In the genomic region with DNA sequence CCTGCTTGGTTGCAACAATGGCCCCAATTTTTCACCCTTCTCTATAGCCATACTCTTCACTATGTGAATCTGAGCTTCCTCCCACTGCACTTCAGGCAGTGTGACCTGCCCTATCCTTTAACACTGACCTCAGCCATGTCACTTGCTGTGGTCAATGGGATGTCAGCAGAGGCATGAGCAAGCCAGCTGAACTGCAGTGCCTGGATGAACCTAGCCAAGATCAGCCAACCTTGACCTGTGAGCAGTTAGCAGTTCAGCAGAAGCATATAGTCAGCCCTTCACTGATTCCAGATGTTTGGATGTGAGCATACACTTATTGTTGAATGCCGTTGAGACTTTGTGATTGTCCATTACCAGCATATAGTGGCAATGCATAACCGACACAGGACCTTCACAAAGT, we compare ENCODE assay signal across 24 cellular contexts.
"Had no signal": no experiment of that assay in that cellular context is flagged by ENCODE, and none has a peak within 500 bp of the region (broad histone marks: within the 10 kb centered on the region; RNA-seq: fewer than 3 reads in every experiment).

No MANE protein-coding gene starts in this region.

- H3K27ac ChIP-seq: hepatocyte, right atrium auricular region, tibial artery, WERI-Rb-1 had no signal

- H3K4me1 Mint-ChIP-seq: mesothelial cell of epicardium had no signal

- H3K4me3 ChIP-seq: hepatocyte, right atrium auricular region, tibial artery had no signal

- H3K4me3 Mint-ChIP-seq: activated CD4-positive, alpha-beta T cell treated with anti-CD3 and anti-CD28 coated beads, Interleukin-2, amount 10 ng/mL, durations not matched to agents 7 days and 5 days; activated T-cell treated with anti-CD3 and anti-CD28 coated beads, Interleukin-2, amount 50 U/mL, for 24 hours; brain; mesothelial cell of epicardium had no signal

- H3K4me1 ChIP-seq: right atrium auricular region, tibial artery had no signal

- ATAC-seq: activated naive CD4-positive, alpha-beta T cell treated with anti-CD3 and anti-CD28 coated beads, Interleukin-2, amount 50 U/mL, for 72 hours; activated T-helper 17 cell treated with anti-CD3 and anti-CD28 coated beads, Interleukin-2, amount 50 U/mL, for 72 hours; left ventricle myocardium superior had no signal

- FAIRE-seq: endometrium, TTC549 had no signal

- H3K27ac Mint-ChIP-seq: activated CD4-positive, alpha-beta T cell treated with anti-CD3 and anti-CD28 coated beads, Interleukin-2, amount 10 ng/mL, durations not matched to agents 7 days and 5 days; activated naive CD4-positive, alpha-beta T cell treated with anti-CD3 and anti-CD28 coated beads, Interleukin-2, amount 50 U/mL, for 72 hours; activated T-cell treated with anti-CD3 and anti-CD28 coated beads, Interleukin-2, amount 50 U/mL, for 24 hours; activated T-helper 17 cell treated with anti-CD3 and anti-CD28 coated beads, Interleukin-2, amount 50 U/mL, for 72 hours; mesothelial cell of epicardium; progenitor cell of endocrine pancreas; stimulated activated naive CD8-positive, alpha-beta T cell treated with anti-CD3 and anti-CD28 coated beads, Interleukin-15, amount 100 ng/mL, for 72 hours had no signal

- H3K9me3 Mint-ChIP-seq: activated T-helper 17 cell treated with anti-CD3 and anti-CD28 coated beads, Interleukin-2, amount 50 U/mL, for 72 hours had no signal

- H3K27me3 ChIP-seq: hepatocyte, right atrium auricular region had no signal

- H3K36me3 ChIP-seq: right atrium auricular region, tibial artery, WERI-Rb-1 had no signal

- DNase-seq: activated CD4-positive, alpha-beta T cell treated with anti-CD3 and anti-CD28 coated beads, Interleukin-2, amount 10 ng/mL, durations not matched to agents 7 days and 5 days; activated CD4-positive, CD25-positive, alpha-beta regulatory T cell treated with anti-CD3 and anti-CD28 coated beads, Interleukin-2, amount 50 U/mL, for 72 hours; activated CD8-positive, alpha-beta memory T cell treated with anti-CD3 and anti-CD28 coated beads, Interleukin-2, amount 50 U/mL, for 4 hours; activated T-cell treated with anti-CD3 and anti-CD28 coated beads, Interleukin-2, amount 50 U/mL, for 24 hours; aorta; foreskin fibroblast; glutamatergic neuron; left ventricle myocardium superior; mammary epithelial cell; naive thymus-derived CD8-positive, alpha-beta T cell; stimulated activated CD4-positive, alpha-beta T cell treated with anti-CD3 and anti-CD28 coated beads, Interleukin-12 subunit alpha, Interleukin-12 subunit beta, amount 100 ng/mL, for 4 hours; stimulated activated CD4-positive, alpha-beta T cell treated with anti-CD3 and anti-CD28 coated beads, Interleukin-1b, Interleukin-23, amount 100 ng/mL, for 48 hours; stimulated activated naive CD8-positive, alpha-beta T cell treated with anti-CD3 and anti-CD28 coated beads, Interleukin-15, amount 100 ng/mL, for 72 hours; tibial artery; WERI-Rb-1 had no signal

- H3K36me3 Mint-ChIP-seq: brain, mesothelial cell of epicardium had no signal

- H3K9me3 ChIP-seq: right atrium auricular region, tibial artery had no signal
